ENCODE assay signal across 8 cellular contexts in genomic region chr1:12434174-12434573, GRCh38.
DNase-seq lines count a peak whose midpoint lies in the region; ATAC-seq and TF ChIP-seq lines count a peak whose summit lies in the region.

No MANE protein-coding gene starts in this region.

- H3K36me3 Mint-ChIP-seq in mesothelial cell of epicardium, result peaks cover 21% of the 10 kb centered on the region

- H3K27me3 Mint-ChIP-seq in mesothelial cell of epicardium (ENCODE audit: low read depth), result no peaks in the 10 kb centered on the region
- H3K27me3 Mint-ChIP-seq in stimulated activated naive CD8-positive, alpha-beta T cell treated with anti-CD3 and anti-CD28 coated beads, Interleukin-15, amount 100 ng/mL, for 72 hours, result no peaks in the 10 kb centered on the region

- H3K4me1 Mint-ChIP-seq in mesothelial cell of epicardium, result peaks cover 69% of the 10 kb centered on the region
- H3K4me1 Mint-ChIP-seq in stimulated activated naive CD8-positive, alpha-beta T cell treated with anti-CD3 and anti-CD28 coated beads, Interleukin-15, amount 100 ng/mL, for 72 hours, result peaks cover 100% of the 10 kb centered on the region

- no peak overlapping the region for H3K27ac ChIP-seq in Karpas-422 (ENCODE audit: low read length)

- H3K27ac Mint-ChIP-seq in mesothelial cell of epicardium, result peak overlapping the region; percentile 99
- peak overlapping the region; percentile 70 to 91 for H3K27ac Mint-ChIP-seq in stimulated activated naive CD8-positive, alpha-beta T cell treated with anti-CD3 and anti-CD28 coated beads, Interleukin-15, amount 100 ng/mL, for 72 hours

- ATAC-seq in HG02642 (IDR thresholded peaks at IDR 0.05; ENCODE audit: poor library complexity, unreplicated experiment) (peak; percentile 29), GM19324 (IDR thresholded peaks at IDR 0.05; ENCODE audit: low FRiP score, unreplicated experiment) (no peak)
- ATAC-seq in stimulated activated naive CD8-positive, alpha-beta T cell treated with anti-CD3 and anti-CD28 coated beads, Interleukin-15, amount 100 ng/mL, for 72 hours, result peak; percentile 75

- no peak overlapping the region for H3K9ac ChIP-seq in Karpas-422 (ENCODE audit: low read length)

- no peaks in the 10 kb centered on the region for H3K9me3 ChIP-seq in Karpas-422 (ENCODE audit: low read length)

- H3K9me3 Mint-ChIP-seq in mesothelial cell of epicardium, result peaks cover 10% of the 10 kb centered on the region
- H3K9me3 Mint-ChIP-seq in stimulated activated naive CD8-positive, alpha-beta T cell treated with anti-CD3 and anti-CD28 coated beads, Interleukin-15, amount 100 ng/mL, for 72 hours, result peaks cover 4 to 8% of the 10 kb centered on the region in 2 donors

- no peak overlapping the region for H3K4me2 ChIP-seq in Karpas-422 (ENCODE audit: low read depth, low read length, poor library complexity, severe bottlenecking)

- no peak overlapping the region for H3K4me3 ChIP-seq in Karpas-422 (ENCODE audit: low read length)

- peak; percentile 19 for DNase-seq in T-helper 9 cell
- DNase-seq in brain pericyte (ENCODE audit: low read depth, low spot score), result peak; percentile 47
- DNase-seq in mesothelial cell of epicardium (ENCODE audit: low spot score in 2 of 2, unreplicated experiment in 2 of 2), result no peak
- DNase-seq in stimulated activated naive CD8-positive, alpha-beta T cell treated with anti-CD3 and anti-CD28 coated beads, Interleukin-15, amount 100 ng/mL, for 72 hours, result peak; percentile 76 to 86
- no peak for DNase-seq in epidermal melanocyte (ENCODE audit: insufficient read length, low spot score)
- no peak for DNase-seq in Karpas-422

- H3K9me2 ChIP-seq in Karpas-422 (replicated peaks; ENCODE audit: insufficient read depth, low read length), result no peaks in the 10 kb centered on the region

- no peaks in the 10 kb centered on the region for H3K36me3 ChIP-seq in Karpas-422 (ENCODE audit: insufficient read depth, low read length)

- H3K4me1 ChIP-seq in Karpas-422 (ENCODE audit: low read length), result peaks cover 6% of the 10 kb centered on the region

- no peak overlapping the region for H3K4me3 Mint-ChIP-seq in mesothelial cell of epicardium
- H3K4me3 Mint-ChIP-seq in stimulated activated naive CD8-positive, alpha-beta T cell treated with anti-CD3 and anti-CD28 coated beads, Interleukin-15, amount 100 ng/mL, for 72 hours, result peak overlapping the region; percentile 48 to 72

- no peak overlapping the region for H2AFZ ChIP-seq in Karpas-422 (ENCODE audit: low read length)

- no peaks in the 10 kb centered on the region for H3K79me2 ChIP-seq in Karpas-422 (ENCODE audit: low read length)

- H4K20me1 ChIP-seq in Karpas-422 (ENCODE audit: insufficient read depth, low read depth, low read length), result no peaks in the 10 kb centered on the region

- TF ChIP-seq CTCF in mesothelial cell of epicardium (IDR thresholded peaks at IDR 0.05; ENCODE audit: unreplicated experiment), result no peak

- no peaks in the 10 kb centered on the region for H3K27me3 ChIP-seq in Karpas-422 (ENCODE audit: low read length)

Comparison
In these comparisons a context has a peak if more than half of its experiments do, and no peak if none do; other contexts are left out.
1. DNase-seq: peak in T-helper 9 cell (single experiment), brain pericyte (single experiment) and stimulated activated naive CD8-positive, alpha-beta T cell treated with anti-CD3 and anti-CD28 coated beads, Interleukin-15, amount 100 ng/mL, for 72 hours (2 of 2); none in mesothelial cell of epicardium (0 of 2), epidermal melanocyte (single experiment) and Karpas-422 (single experiment).